In the genomic region with DNA sequence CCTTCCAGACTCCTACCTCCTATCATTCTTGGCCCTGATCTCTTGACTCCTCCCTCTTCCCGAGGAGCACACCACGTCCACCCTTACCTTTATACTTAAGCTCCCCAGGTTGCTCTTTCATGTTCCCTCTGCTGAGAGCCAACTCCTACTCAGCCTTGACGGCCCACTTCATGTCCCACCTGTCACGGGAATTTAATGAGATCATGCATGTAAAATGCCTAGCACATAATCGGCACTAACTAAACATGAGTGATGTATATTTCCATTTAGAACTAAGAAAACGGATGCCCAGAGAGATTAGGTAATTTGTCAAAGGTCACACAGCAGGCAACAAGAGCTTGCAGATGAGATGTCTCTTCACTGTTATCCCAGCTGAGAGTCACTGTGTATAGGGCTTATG, we compare ENCODE assay signal across 37 cellular contexts. TPM values are rescaled to one million over a fixed set of nuclear protein-coding genes. Genes with fewer than 3 reads are reported as not detected.
"Had no signal": no experiment of that assay in that cellular context is flagged by ENCODE, and none has a peak within 500 bp of the region (broad histone marks: within the 10 kb centered on the region; RNA-seq: fewer than 3 reads in every experiment).

No MANE protein-coding gene starts in this region.

- DNase-seq: Karpas-422, Kasumi-1, MG63, MM.1S, MV-4-11, NCI-H1048, NCI-H1092, NCI-H1092 treated with DMSO at 0.1 percent for 48 hours, NCI-H1105, NCI-H1105 treated with DMSO at 0.1 percent for 48 hours, NCI-H1417, NCI-H1417 treated with DMSO at 0.1 percent for 48 hours, NCI-H1436, NCI-H146, NCI-H1694, NCI-H1694 treated with DMSO at 0.1 percent for 48 hours, NCI-H187, NCI-H187 treated with DMSO at 0.1 percent for 48 hours, NCI-H1930, NCI-H2029, NCI-H2029 treated with DMSO at 0.1 percent for 48 hours, NCI-H2081, NCI-H2081 treated with DMSO at 0.1 percent for 48 hours, NCI-H2107, NCI-H2171, NCI-H2171 treated with DMSO at 0.1 percent for 48 hours, NCI-H2227 treated with DMSO at 0.1 percent for 48 hours, NCI-H226, NCI-H345, NCI-H446, NCI-H446 treated with DMSO at 0.1 percent for 48 hours, NCI-H510A, NCI-H510A treated with DMSO at 0.1 percent for 48 hours had no signal

- H3K27ac ChIP-seq: KMS-11 had no signal

- H3K4me3 ChIP-seq: MG63 had no signal

- H3K9me3 ChIP-seq: MG63 had no signal

- H3K27me3 ChIP-seq: MG63 had no signal

- H3K36me3 ChIP-seq: MG63 had no signal

RNA-seq across cellular contexts. Expression of a gene that starts 45.1 kb away (rescaled TPM):
- total RNA-seq: LHCN-M2, M059J, MCF 10A had no signal
